In the genomic region with DNA sequence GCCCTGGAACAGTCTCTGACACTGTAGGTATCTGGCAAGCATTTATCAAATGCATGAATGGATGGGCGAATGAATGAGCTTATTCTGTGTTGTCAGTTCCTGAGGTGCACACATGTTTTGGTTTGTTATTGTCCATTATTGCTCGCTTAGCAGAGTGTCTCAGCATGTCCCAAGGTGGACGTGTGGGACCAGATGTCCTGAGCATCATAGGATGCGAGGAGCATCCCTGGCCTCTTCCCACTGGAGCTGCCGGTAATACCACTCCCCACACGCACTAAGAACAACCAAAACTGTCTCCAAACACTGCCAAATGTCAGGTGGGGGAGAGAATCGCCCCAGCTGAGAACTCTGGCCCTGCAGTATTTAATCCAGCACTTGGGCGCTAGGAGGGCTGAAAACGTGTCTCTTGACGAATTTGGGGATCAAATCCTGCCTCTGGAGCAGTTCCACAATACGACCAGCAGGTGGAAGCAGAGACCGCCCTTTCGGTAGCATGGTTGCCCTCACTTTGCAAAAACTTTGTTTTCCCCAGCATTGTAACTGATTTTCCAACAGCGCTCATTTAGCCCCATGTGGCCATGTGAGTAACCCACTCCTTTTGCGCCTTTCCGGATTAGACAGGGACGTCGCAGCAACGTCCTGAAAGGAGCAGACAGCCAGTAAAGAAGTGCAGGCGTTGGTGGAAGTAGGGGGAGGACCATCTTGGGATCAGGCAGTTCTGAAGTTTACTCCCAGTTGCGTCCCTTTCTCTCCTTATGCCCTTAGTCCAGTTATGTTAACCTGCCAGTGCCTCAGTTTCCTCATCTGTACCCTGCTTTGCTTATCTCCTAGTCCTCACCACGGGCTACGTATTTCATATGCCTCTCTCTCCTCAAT, we compare ENCODE assay signal across 1 cellular context.
TF ChIP-seq lines count a peak whose summit lies in the region.

No MANE protein-coding gene starts in this region.

TF ChIP-seq in Ishikawa, 13 proteins besides CTCF, POLR2A, EP300 and RAD21 (continued from another document):
- TF ChIP-seq, protein P1, sequence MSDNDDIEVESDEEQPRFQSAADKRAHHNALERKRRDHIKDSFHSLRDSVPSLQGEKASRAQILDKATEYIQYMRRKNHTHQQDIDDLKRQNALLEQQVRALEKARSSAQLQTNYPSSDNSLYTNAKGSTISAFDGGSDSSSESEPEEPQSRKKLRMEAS (IDR thresholded peaks at IDR 0.05), result no peak; the same call in 1 of the 2 replicates
